ENCODE assay signal across 14 cellular contexts in the genomic region with DNA sequence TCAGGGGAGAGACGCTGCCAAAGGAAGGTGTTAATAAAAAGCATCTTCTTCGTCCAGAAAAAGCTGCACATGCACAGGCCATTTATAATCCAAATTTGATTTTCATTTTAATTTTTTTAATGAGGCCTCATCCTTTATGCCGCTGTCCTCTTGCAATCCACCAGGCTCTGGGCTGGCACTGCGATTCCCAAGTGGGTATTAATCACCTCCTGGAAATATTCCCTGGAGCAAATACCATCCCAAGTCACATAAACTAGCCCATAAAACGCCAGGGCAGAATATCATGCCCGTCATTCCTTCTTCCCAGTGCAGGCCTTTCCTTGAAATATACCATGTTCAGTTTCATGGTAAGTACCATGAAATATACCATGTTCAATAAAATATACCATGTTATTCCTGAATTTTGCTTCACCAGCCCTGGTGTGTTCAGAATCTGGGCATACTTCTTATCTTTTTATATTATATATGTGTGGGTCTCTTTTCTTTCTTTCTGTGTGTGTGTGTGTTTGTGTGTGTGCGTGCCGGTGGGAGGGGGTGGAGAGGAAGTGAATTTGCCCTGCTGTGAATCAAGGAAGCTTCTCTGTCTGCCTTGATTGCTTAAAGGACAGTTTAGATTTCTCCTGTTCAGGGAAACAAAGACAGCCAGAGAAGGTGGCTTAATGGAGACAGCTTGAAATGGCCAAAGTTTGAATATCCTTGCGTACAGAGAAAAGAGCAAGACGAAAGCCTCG.
"Had no signal": no experiment of that assay in that cellular context is flagged by ENCODE, and none has a peak within 500 bp of the region (broad histone marks: within the 10 kb centered on the region; RNA-seq: fewer than 3 reads in every experiment).

No MANE protein-coding gene starts in this region.

- DNase-seq: activated CD4-positive, alpha-beta T cell treated with anti-CD3 and anti-CD28 coated beads for 4 hours; activated CD8-positive, alpha-beta memory T cell treated with anti-CD3 and anti-CD28 coated beads, Interleukin-2, amount 50 U/mL, for 48 hours; activated CD8-positive, alpha-beta T cell treated with anti-CD3 and anti-CD28 coated beads, Interleukin-2, amount 10 ng/mL, durations not matched to agents 7 days and 5 days; aorta; heart right ventricle; left ventricle myocardium superior; mesenchymal stem cell; psoas muscle; stimulated activated CD4-positive, alpha-beta T cell treated with anti-CD3 and anti-CD28 coated beads, Interleukin-2, amount 100 ng/mL, for 24 hours; stimulated activated naive B cell treated with anti-CD40 and anti-IgM and Interleukin-4, amounts not matched to agents 10 μg/mL and 1 μg/mL and 100 μg/mL, for 72 hours; trophoblast cell; WERI-Rb-1 had no signal

- H3K36me3 ChIP-seq: heart right ventricle, WERI-Rb-1 had no signal

- H3K36me3 Mint-ChIP-seq: natural killer cell treated with Interleukin-12 subunit alpha and Interleukin-12 subunit beta and Interleukin-15 and Interleukin-18, amount 100 ng/mL, for 72 hours; stimulated activated naive B cell treated with anti-CD40 and anti-IgM and Interleukin-4, amounts not matched to agents 10 μg/mL and 1 μg/mL and 100 μg/mL, for 72 hours had no signal

- H3K4me1 ChIP-seq: psoas muscle had no signal

- ATAC-seq: activated CD8-positive, alpha-beta T cell treated with anti-CD3 and anti-CD28 coated beads, Interleukin-2, amount 10 ng/mL, durations not matched to agents 7 days and 5 days; heart right ventricle; left ventricle myocardium superior; natural killer cell treated with Interleukin-12 subunit alpha and Interleukin-12 subunit beta and Interleukin-15 and Interleukin-18, amount 100 ng/mL, for 72 hours; psoas muscle; sciatic nerve; stimulated activated naive B cell treated with anti-CD40 and anti-IgM and Interleukin-4, amounts not matched to agents 10 μg/mL and 1 μg/mL and 100 μg/mL, for 72 hours had no signal

- H3K9me3 ChIP-seq: heart right ventricle, psoas muscle had no signal

- H3K9me3 Mint-ChIP-seq: natural killer cell treated with Interleukin-12 subunit alpha and Interleukin-12 subunit beta and Interleukin-15 and Interleukin-18, amount 100 ng/mL, for 72 hours; stimulated activated naive B cell treated with anti-CD40 and anti-IgM and Interleukin-4, amounts not matched to agents 10 μg/mL and 1 μg/mL and 100 μg/mL, for 72 hours had no signal

- H3K27ac ChIP-seq: heart right ventricle, psoas muscle, WERI-Rb-1 had no signal

- H3K4me3 Mint-ChIP-seq: activated CD8-positive, alpha-beta T cell treated with anti-CD3 and anti-CD28 coated beads, Interleukin-2, amount 10 ng/mL, durations not matched to agents 7 days and 5 days; natural killer cell treated with Interleukin-12 subunit alpha and Interleukin-12 subunit beta and Interleukin-15 and Interleukin-18, amount 100 ng/mL, for 72 hours; stimulated activated naive B cell treated with anti-CD40 and anti-IgM and Interleukin-4, amounts not matched to agents 10 μg/mL and 1 μg/mL and 100 μg/mL, for 72 hours had no signal

- H3K4me3 ChIP-seq: heart right ventricle, psoas muscle had no signal

- H3K27ac Mint-ChIP-seq: activated CD8-positive, alpha-beta T cell treated with anti-CD3 and anti-CD28 coated beads, Interleukin-2, amount 10 ng/mL, durations not matched to agents 7 days and 5 days; natural killer cell treated with Interleukin-12 subunit alpha and Interleukin-12 subunit beta and Interleukin-15 and Interleukin-18, amount 100 ng/mL, for 72 hours; stimulated activated naive B cell treated with anti-CD40 and anti-IgM and Interleukin-4, amounts not matched to agents 10 μg/mL and 1 μg/mL and 100 μg/mL, for 72 hours had no signal
